Comparison of ENCODE assay signal across 18 cellular contexts in the genomic region with DNA sequence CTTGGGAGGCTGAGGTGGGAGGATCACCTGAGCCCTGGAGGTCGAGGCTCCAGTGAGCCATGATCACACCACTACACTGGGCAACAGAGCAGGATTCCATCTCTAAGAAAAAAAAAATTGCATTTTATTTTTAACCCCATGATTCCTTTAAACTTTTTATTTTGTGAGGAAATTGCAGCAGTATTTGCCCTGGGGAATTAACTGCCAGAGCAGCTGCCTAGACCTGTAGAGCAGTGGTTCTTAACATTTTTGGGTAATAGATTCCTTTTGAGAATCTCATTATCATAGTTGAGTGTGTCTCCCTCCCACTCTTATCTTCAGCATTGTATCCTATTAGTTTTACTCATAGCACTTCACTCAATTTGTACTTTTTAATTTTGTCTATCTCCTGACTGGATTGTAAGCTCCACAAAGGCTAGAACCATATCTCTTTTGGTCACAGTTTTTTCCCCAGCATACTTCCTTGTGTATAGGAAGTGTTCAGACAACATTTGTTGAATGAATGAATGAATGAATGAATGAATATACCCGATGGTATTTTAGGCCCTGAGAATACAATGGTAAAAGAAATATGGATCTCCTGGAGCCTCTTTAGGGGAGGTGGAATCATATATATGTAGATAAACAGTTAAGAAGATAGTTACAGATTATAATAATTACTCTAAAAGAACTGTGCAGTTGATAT.
"Had no signal": no experiment of that assay in that cellular context is flagged by ENCODE, and none has a peak within 500 bp of the region (broad histone marks: within the 10 kb centered on the region; RNA-seq: fewer than 3 reads in every experiment).

No MANE protein-coding gene starts in this region.

- DNase-seq: activated CD4-positive, alpha-beta memory T cell treated with anti-CD3 and anti-CD28 coated beads for 36 hours; activated CD4-positive, alpha-beta T cell treated with anti-CD3 and anti-CD28 coated beads for 4 hours; activated CD4-positive, CD25-positive, alpha-beta regulatory T cell; activated naive CD8-positive, alpha-beta T cell treated with anti-CD3 and anti-CD28 coated beads for 36 hours; activated T-cell treated with anti-CD3 and anti-CD28 coated beads, Interleukin-2, amount 50 U/mL, for 24 hours; effector CD8-positive, alpha-beta T cell; gastrocnemius medialis; midbrain; ovary; stimulated activated CD4-positive, alpha-beta T cell treated with anti-CD3 and anti-CD28 coated beads, Interleukin-4, amount 100 ng/mL, for 24 hours; stimulated activated naive CD8-positive, alpha-beta T cell treated with anti-CD3 and anti-CD28 coated beads, Interleukin-15, Interleukin-2, amounts not matched to agents 100 U/mL and 50 U/mL, for 24 hours; SW 1271; T-helper 17 cell; thyroid gland had no signal

- H3K4me3 Mint-ChIP-seq: activated CD4-positive, alpha-beta memory T cell treated with anti-CD3 and anti-CD28 coated beads for 36 hours; activated naive CD8-positive, alpha-beta T cell treated with anti-CD3 and anti-CD28 coated beads for 36 hours; activated T-cell treated with anti-CD3 and anti-CD28 coated beads, Interleukin-2, amount 50 U/mL, for 24 hours; activated T-helper 17 cell treated with anti-CD3 and anti-CD28 coated beads, Interleukin-2, amount 50 U/mL, for 72 hours; natural killer cell treated with Interleukin-12 subunit alpha and Interleukin-12 subunit beta and Interleukin-15 and Interleukin-18, amount 100 ng/mL, for 72 hours; T-helper 17 cell had no signal

- H3K27me3 ChIP-seq: gastrocnemius medialis, ovary, thyroid gland had no signal

- H3K4me3 ChIP-seq: gastrocnemius medialis, ovary, prostate gland, thyroid gland had no signal

- H3K36me3 ChIP-seq: ovary, prostate gland had no signal

- H3K27ac ChIP-seq: gastrocnemius medialis, ovary, prostate gland, thyroid gland had no signal

- H3K4me1 Mint-ChIP-seq: activated naive CD8-positive, alpha-beta T cell treated with anti-CD3 and anti-CD28 coated beads for 36 hours; activated T-helper 17 cell treated with anti-CD3 and anti-CD28 coated beads, Interleukin-2, amount 50 U/mL, for 72 hours; T-helper 17 cell had no signal

- H3K9me3 Mint-ChIP-seq: activated CD4-positive, alpha-beta memory T cell treated with anti-CD3 and anti-CD28 coated beads for 36 hours; activated naive CD8-positive, alpha-beta T cell treated with anti-CD3 and anti-CD28 coated beads for 36 hours; activated T-cell treated with anti-CD3 and anti-CD28 coated beads, Interleukin-2, amount 50 U/mL, for 24 hours; activated T-helper 17 cell treated with anti-CD3 and anti-CD28 coated beads, Interleukin-2, amount 50 U/mL, for 72 hours; natural killer cell treated with Interleukin-12 subunit alpha and Interleukin-12 subunit beta and Interleukin-15 and Interleukin-18, amount 100 ng/mL, for 72 hours had no signal

- H3K9me3 ChIP-seq: gastrocnemius medialis, ovary, prostate gland, thyroid gland had no signal

- H3K27me3 Mint-ChIP-seq: activated CD4-positive, alpha-beta memory T cell treated with anti-CD3 and anti-CD28 coated beads for 36 hours; activated naive CD8-positive, alpha-beta T cell treated with anti-CD3 and anti-CD28 coated beads for 36 hours; activated T-cell treated with anti-CD3 and anti-CD28 coated beads, Interleukin-2, amount 50 U/mL, for 24 hours; activated T-helper 17 cell treated with anti-CD3 and anti-CD28 coated beads, Interleukin-2, amount 50 U/mL, for 72 hours; natural killer cell treated with Interleukin-12 subunit alpha and Interleukin-12 subunit beta and Interleukin-15 and Interleukin-18, amount 100 ng/mL, for 72 hours; T-helper 17 cell had no signal

- H3K4me1 ChIP-seq: gastrocnemius medialis, prostate gland, thyroid gland had no signal

- H3K27ac Mint-ChIP-seq: activated CD4-positive, alpha-beta memory T cell treated with anti-CD3 and anti-CD28 coated beads for 36 hours; activated naive CD8-positive, alpha-beta T cell treated with anti-CD3 and anti-CD28 coated beads for 36 hours; activated T-cell treated with anti-CD3 and anti-CD28 coated beads, Interleukin-2, amount 50 U/mL, for 24 hours; activated T-helper 17 cell treated with anti-CD3 and anti-CD28 coated beads, Interleukin-2, amount 50 U/mL, for 72 hours; natural killer cell treated with Interleukin-12 subunit alpha and Interleukin-12 subunit beta and Interleukin-15 and Interleukin-18, amount 100 ng/mL, for 72 hours; T-helper 17 cell had no signal

- ATAC-seq: activated T-helper 17 cell treated with anti-CD3 and anti-CD28 coated beads, Interleukin-2, amount 50 U/mL, for 72 hours; esophagus mucosa; gastrocnemius medialis; natural killer cell treated with Interleukin-12 subunit alpha and Interleukin-12 subunit beta and Interleukin-15 and Interleukin-18, amount 100 ng/mL, for 72 hours; stimulated activated naive CD8-positive, alpha-beta T cell treated with anti-CD3 and anti-CD28 coated beads, Interleukin-15, Interleukin-2, amounts not matched to agents 100 U/mL and 50 U/mL, for 24 hours; T-helper 17 cell had no signal
